8 cellular contexts compared by ENCODE assay signal in the genomic region with DNA sequence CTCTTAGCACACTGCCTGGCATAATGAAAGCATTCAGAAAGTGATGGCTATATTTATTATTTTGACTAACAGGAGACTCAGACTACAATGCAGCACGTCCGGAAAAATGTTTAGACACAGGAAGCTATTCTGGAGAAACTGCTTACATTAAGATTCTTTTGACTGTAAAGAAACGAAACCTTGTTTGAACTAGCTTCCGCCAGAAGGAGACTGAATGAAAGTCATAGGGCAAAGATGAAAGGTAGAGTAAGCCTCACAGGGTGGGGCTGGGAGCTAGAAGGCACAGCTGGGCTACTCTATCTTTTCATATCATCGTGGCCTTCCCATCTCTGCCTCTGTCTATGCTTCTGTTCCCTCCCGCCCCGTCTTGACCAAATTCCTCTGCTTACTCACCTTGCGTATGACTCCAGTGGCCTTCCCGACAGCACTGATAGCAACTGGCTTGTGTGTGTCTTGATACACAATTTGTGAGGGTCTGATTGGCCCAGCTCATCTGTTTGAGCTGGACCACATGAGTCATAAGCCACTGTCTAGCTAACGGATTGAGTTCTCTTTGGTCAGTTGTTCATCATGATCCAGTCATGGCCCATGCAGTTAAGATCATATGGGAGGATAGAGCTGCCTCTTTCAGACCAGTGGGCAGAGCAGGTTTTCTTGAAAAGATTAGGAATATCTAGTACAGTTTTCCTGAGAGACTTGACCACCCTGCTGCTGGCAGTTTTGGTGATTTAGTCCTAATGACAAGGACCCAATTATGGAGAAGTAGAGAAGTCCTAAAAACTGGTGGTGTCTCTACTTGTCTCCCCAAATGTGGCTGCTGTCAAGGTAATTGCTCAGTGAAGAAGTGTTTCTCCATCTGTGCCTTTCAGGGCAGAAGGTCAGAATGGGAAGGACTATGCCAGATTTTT.
DNase-seq lines count a peak whose midpoint lies in the region; ATAC-seq and TF ChIP-seq lines count a peak whose summit lies in the region.

No MANE protein-coding gene starts in this region.

- peak; percentile 81 for DNase-seq in AG20443 (ENCODE audit: low spot score)
- peak; percentile 100 for DNase-seq in NCI-H226
- peak; percentile 52 to 80 for DNase-seq in activated naive CD4-positive, alpha-beta T cell treated with anti-CD3 and anti-CD28 coated beads, Interleukin-2, amount 50 U/mL, for 72 hours (ENCODE audit: low spot score in 2 of 2)
- no peak for DNase-seq in suprapubic skin (ENCODE audit: low spot score in 2 of 2)
- no peak for DNase-seq in NCI-H1436 (lab: John Stamatoyannopoulos, UW)

- peaks cover 0 to 18% of the 10 kb centered on the region in 2 donors for H3K9me3 Mint-ChIP-seq in activated naive CD4-positive, alpha-beta T cell treated with anti-CD3 and anti-CD28 coated beads, Interleukin-2, amount 50 U/mL, for 72 hours

- H3K36me3 ChIP-seq in liver (ENCODE audit: control insufficient read depth in 4 of 4, insufficient read depth in 3 of 4, low read depth in 1 of 4, low read length in 3 of 4), result no peaks in the 10 kb centered on the region
- H3K36me3 ChIP-seq in suprapubic skin, result no peaks in the 10 kb centered on the region

- H3K4me3 ChIP-seq in liver (ENCODE audit: low read depth in 1 of 3, low read length in 3 of 3) (no peak overlapping the region), suprapubic skin (no peak overlapping the region)

- no peak overlapping the region for H3K9ac ChIP-seq in liver (ENCODE audit: low read depth in 1 of 2, low read length in 2 of 2)

- H3K27me3 ChIP-seq in liver (ENCODE audit: control insufficient read depth in 4 of 4, insufficient read depth in 4 of 4, low read length in 3 of 4) (no peaks in the 10 kb centered on the region), suprapubic skin (no peaks in the 10 kb centered on the region)

- H3K27ac ChIP-seq in liver (ENCODE audit: low read depth in 1 of 2, low read length in 2 of 2), result peak overlapping the region; percentile 5 to 44
- peak overlapping the region; percentile 64 for H3K27ac ChIP-seq in suprapubic skin

- H3K27ac Mint-ChIP-seq in activated naive CD4-positive, alpha-beta T cell treated with anti-CD3 and anti-CD28 coated beads, Interleukin-2, amount 50 U/mL, for 72 hours, result peak overlapping the region; percentile 86 to 95

- H3K4me1 ChIP-seq in liver (ENCODE audit: control insufficient read depth in 4 of 4, insufficient read depth in 4 of 4, low read length in 3 of 4), result peaks cover 0 to 2% (median 0%) of the 10 kb centered on the region in 4 donors
- H3K4me1 ChIP-seq in suprapubic skin, result peaks cover 48% of the 10 kb centered on the region

- no peaks in the 10 kb centered on the region for H3K9me3 ChIP-seq in liver (ENCODE audit: control insufficient read depth in 4 of 4, low read length in 3 of 4)
- no peaks in the 10 kb centered on the region for H3K9me3 ChIP-seq in suprapubic skin

- no peak for TF ChIP-seq CTCF in liver (IDR thresholded peaks at IDR 0.05; ENCODE audit: low read depth, low read length, missing input control)
- no peak for TF ChIP-seq CTCF in suprapubic skin (IDR thresholded peaks at IDR 0.05)

- no peak for TF ChIP-seq POLR2A in suprapubic skin (IDR thresholded peaks at IDR 0.05)

- 76% methylated on average over 10 of the region's 10 CpGs for WGBS in liver
- 76% methylated on average over 10 of the region's 10 CpGs for WGBS in suprapubic skin

- H3K36me3 Mint-ChIP-seq in activated naive CD4-positive, alpha-beta T cell treated with anti-CD3 and anti-CD28 coated beads, Interleukin-2, amount 50 U/mL, for 72 hours, result peaks cover 5 to 18% of the 10 kb centered on the region in 2 donors

- TF ChIP-seq EP300 in suprapubic skin (IDR thresholded peaks at IDR 0.05), result no peak

- TF ChIP-seq RAD21 in liver (IDR thresholded peaks at IDR 0.05), result peak in 1 of 2 donors; percentile 20

- peak; percentile 91 to 94 for ATAC-seq in activated naive CD4-positive, alpha-beta T cell treated with anti-CD3 and anti-CD28 coated beads, Interleukin-2, amount 50 U/mL, for 72 hours
- no peak for ATAC-seq in GM18861 (IDR thresholded peaks at IDR 0.05; ENCODE audit: unreplicated experiment)
- ATAC-seq in HG03159 (IDR thresholded peaks at IDR 0.05; ENCODE audit: unreplicated experiment), result no peak

TF ChIP-seq in liver, 16 proteins besides CTCF, POLR2A, EP300 and RAD21:
- TF ChIP-seq NR2F2 (IDR thresholded peaks at IDR 0.05) (no peak), RXRA (IDR thresholded peaks at IDR 0.05) (no peak), SP1 (IDR thresholded peaks at IDR 0.05) (no peak), JUND (IDR thresholded peaks at IDR 0.05) (no peak), EGR1 (IDR thresholded peaks at IDR 0.05; ENCODE audit: low read depth in 2 of 2) (no peak), GABPA (IDR thresholded peaks at IDR 0.05 in 1 of 2, conservative IDR thresholded peaks at IDR 0.05 in 1 of 2) (no peak), FOXA2 (IDR thresholded peaks at IDR 0.05) (no peak), HNF4A (conservative IDR thresholded peaks at IDR 0.05) (no peak), TAF1 (conservative IDR thresholded peaks at IDR 0.05) (no peak)
- TF ChIP-seq, protein P1, sequence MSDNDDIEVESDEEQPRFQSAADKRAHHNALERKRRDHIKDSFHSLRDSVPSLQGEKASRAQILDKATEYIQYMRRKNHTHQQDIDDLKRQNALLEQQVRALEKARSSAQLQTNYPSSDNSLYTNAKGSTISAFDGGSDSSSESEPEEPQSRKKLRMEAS (IDR thresholded peaks at IDR 0.05), result no peak
- TF ChIP-seq, protein P2, sequence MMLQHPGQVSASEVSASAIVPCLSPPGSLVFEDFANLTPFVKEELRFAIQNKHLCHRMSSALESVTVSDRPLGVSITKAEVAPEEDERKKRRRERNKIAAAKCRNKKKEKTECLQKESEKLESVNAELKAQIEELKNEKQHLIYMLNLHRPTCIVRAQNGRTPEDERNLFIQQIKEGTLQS (IDR thresholded peaks at IDR 0.05), result no peak

Comparison
In these comparisons a context has a peak if more than half of its experiments do, and no peak if none do; other contexts are left out.
1. DNase-seq: peak in AG20443 (single experiment), NCI-H226 (single experiment) and activated naive CD4-positive, alpha-beta T cell treated with anti-CD3 and anti-CD28 coated beads, Interleukin-2, amount 50 U/mL, for 72 hours (2 of 2); none in suprapubic skin (0 of 2) and NCI-H1436 (single experiment).
2. ATAC-seq: peak in activated naive CD4-positive, alpha-beta T cell treated with anti-CD3 and anti-CD28 coated beads, Interleukin-2, amount 50 U/mL, for 72 hours (2 of 2); none in GM18861 (single experiment) and HG03159 (single experiment).